ENCODE assay signal across 22 cellular contexts in the genomic region with DNA sequence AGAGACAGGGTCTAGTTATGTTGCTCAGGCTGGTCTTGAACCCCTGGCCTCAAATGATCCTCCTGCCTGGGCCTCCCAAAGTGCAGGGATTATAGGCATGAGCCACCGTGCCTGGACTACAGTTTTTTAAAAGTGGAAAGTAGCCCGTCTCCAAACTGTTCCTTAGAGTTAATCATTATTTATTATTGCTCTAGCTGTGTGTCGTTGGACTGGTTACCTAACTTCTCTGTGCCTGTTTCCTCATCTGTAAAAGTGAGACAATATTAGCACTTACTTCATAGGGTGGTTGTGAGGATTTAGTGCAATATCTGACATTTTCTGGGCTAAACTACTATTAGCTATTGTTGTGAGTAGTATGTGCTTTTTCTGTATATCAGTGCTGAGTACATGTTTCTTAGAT.
"Had no signal": no experiment of that assay in that cellular context is flagged by ENCODE, and none has a peak within 500 bp of the region (broad histone marks: within the 10 kb centered on the region; RNA-seq: fewer than 3 reads in every experiment).

No MANE protein-coding gene starts in this region.

- H3K79me2 ChIP-seq: parathyroid adenoma had no signal

- DNase-seq: effector CD4-positive, alpha-beta T cell; heart right ventricle; hypothalamus; left ventricle myocardium inferior; lower lobe of right lung; midbrain; occipital lobe; psoas muscle; retina; stimulated activated CD4-positive, alpha-beta T cell treated with anti-CD3 and anti-CD28 coated beads, Interleukin-2, amount 100 ng/mL, for 24 hours; stimulated activated CD4-positive, alpha-beta T cell treated with anti-CD3 and anti-CD28 coated beads, Interleukin-4, amount 100 ng/mL, for 4 hours; stimulated activated naive B cell treated with anti-CD40 and anti-IgM and Interleukin-4, amounts not matched to agents 10 μg/mL and 1 μg/mL and 100 μg/mL, for 72 hours; stimulated activated naive CD8-positive, alpha-beta T cell treated with anti-CD3 and anti-CD28 coated beads, Interleukin-15, amount 100 ng/mL, for 72 hours; transverse colon had no signal

- FAIRE-seq: endometrium, frontal cortex, islet of Langerhans had no signal

- H3K36me3 Mint-ChIP-seq: memory B cell; natural killer cell treated with Interleukin-12 subunit alpha and Interleukin-12 subunit beta and Interleukin-15 and Interleukin-18, amount 100 ng/mL, for 72 hours; stimulated activated naive B cell treated with anti-CD40 and anti-IgM and Interleukin-4, amounts not matched to agents 10 μg/mL and 1 μg/mL and 100 μg/mL, for 72 hours had no signal

- H3K27ac Mint-ChIP-seq: memory B cell; natural killer cell treated with Interleukin-12 subunit alpha and Interleukin-12 subunit beta and Interleukin-15 and Interleukin-18, amount 100 ng/mL, for 72 hours; stimulated activated naive B cell treated with anti-CD40 and anti-IgM and Interleukin-4, amounts not matched to agents 10 μg/mL and 1 μg/mL and 100 μg/mL, for 72 hours; stimulated activated naive CD8-positive, alpha-beta T cell treated with anti-CD3 and anti-CD28 coated beads, Interleukin-15, amount 100 ng/mL, for 72 hours had no signal

- H3K9me3 Mint-ChIP-seq: memory B cell; natural killer cell treated with Interleukin-12 subunit alpha and Interleukin-12 subunit beta and Interleukin-15 and Interleukin-18, amount 100 ng/mL, for 72 hours; stimulated activated naive CD8-positive, alpha-beta T cell treated with anti-CD3 and anti-CD28 coated beads, Interleukin-15, amount 100 ng/mL, for 72 hours had no signal

- H3K4me1 ChIP-seq: lower lobe of right lung, parathyroid adenoma, psoas muscle had no signal

- H3K9me3 ChIP-seq: heart right ventricle, left ventricle myocardium inferior, lower lobe of right lung, psoas muscle, thoracic aorta, transverse colon had no signal

- H3K27ac ChIP-seq: heart right ventricle, left ventricle myocardium inferior, lower lobe of right lung, parathyroid adenoma, psoas muscle, transverse colon had no signal

- H3K4me1 Mint-ChIP-seq: memory B cell; stimulated activated naive B cell treated with anti-CD40 and anti-IgM and Interleukin-4, amounts not matched to agents 10 μg/mL and 1 μg/mL and 100 μg/mL, for 72 hours had no signal

- H3K27me3 ChIP-seq: transverse colon had no signal

- H3K4me3 ChIP-seq: coronary artery, heart right ventricle, left ventricle myocardium inferior, lower lobe of right lung, psoas muscle, thoracic aorta, transverse colon had no signal

- H3K27me3 Mint-ChIP-seq: memory B cell had no signal

- H2AFZ ChIP-seq: parathyroid adenoma had no signal

- H3K36me3 ChIP-seq: heart right ventricle, left ventricle myocardium inferior, lower lobe of right lung, thoracic aorta, transverse colon had no signal

- H3K4me3 Mint-ChIP-seq: memory B cell; natural killer cell treated with Interleukin-12 subunit alpha and Interleukin-12 subunit beta and Interleukin-15 and Interleukin-18, amount 100 ng/mL, for 72 hours; stimulated activated naive B cell treated with anti-CD40 and anti-IgM and Interleukin-4, amounts not matched to agents 10 μg/mL and 1 μg/mL and 100 μg/mL, for 72 hours; stimulated activated naive CD8-positive, alpha-beta T cell treated with anti-CD3 and anti-CD28 coated beads, Interleukin-15, amount 100 ng/mL, for 72 hours had no signal

- H3K9ac ChIP-seq: parathyroid adenoma had no signal
